11 cellular contexts compared by ENCODE assay signal in genomic region chr9:123724211-123724831, GRCh38.
A peak's percentile ranks its signal among the peaks of the same experiment; 100 is the strongest.
DNase-seq lines count a peak whose midpoint lies in the region; TF ChIP-seq lines count a peak whose summit lies in the region.
"Had no signal": no experiment of that assay in that cellular context is flagged by ENCODE, and none has a peak within 500 bp of the region (broad histone marks: within the 10 kb centered on the region; RNA-seq: fewer than 3 reads in every experiment).

No MANE protein-coding gene starts in this region.

- no peaks in the 10 kb centered on the region for H3K27me3 Mint-ChIP-seq in activated naive CD4-positive, alpha-beta T cell treated with anti-CD3 and anti-CD28 coated beads, Interleukin-2, amount 10 ng/mL, durations not matched to agents 7 days and 5 days

- H3K27ac Mint-ChIP-seq in activated naive CD4-positive, alpha-beta T cell treated with anti-CD3 and anti-CD28 coated beads, Interleukin-2, amount 10 ng/mL, durations not matched to agents 7 days and 5 days, result no peak overlapping the region

- peaks cover 36% of the 10 kb centered on the region for H3K9me3 Mint-ChIP-seq in activated naive CD4-positive, alpha-beta T cell treated with anti-CD3 and anti-CD28 coated beads, Interleukin-2, amount 10 ng/mL, durations not matched to agents 7 days and 5 days

- no peak overlapping the region for H3K27ac ChIP-seq in C4-2B
- H3K27ac ChIP-seq: left lung had no signal

- DNase-seq in choroid plexus epithelial cell (ENCODE audit: low read depth), result peak; percentile 82
- DNase-seq in medulla oblongata (ENCODE audit: extremely low spot score), result peak; percentile 46
- DNase-seq in activated naive CD4-positive, alpha-beta T cell treated with anti-CD3 and anti-CD28 coated beads, Interleukin-2, amount 10 ng/mL, durations not matched to agents 7 days and 5 days, result no peak
- DNase-seq in activated naive CD4-positive, alpha-beta T cell (lab: John Stamatoyannopoulos, UW), result no peak
- no peak for DNase-seq in activated CD4-positive, alpha-beta T cell treated with anti-CD3 and anti-CD28 coated beads for 48 hours
- DNase-seq in germinal center (ENCODE audit: low spot score), result no peak
- DNase-seq: activated CD4-positive, alpha-beta T cell treated with anti-CD3 and anti-CD28 coated beads for 1 hour; left lung; NCI-H2107 had no signal

- peaks cover 13% of the 10 kb centered on the region for H3K36me3 Mint-ChIP-seq in activated naive CD4-positive, alpha-beta T cell treated with anti-CD3 and anti-CD28 coated beads, Interleukin-2, amount 10 ng/mL, durations not matched to agents 7 days and 5 days

- peak; percentile 24 for TF ChIP-seq CTCF in C4-2B (conservative IDR thresholded peaks at IDR 0.05)
- 0 out of 2 replicates have a peak, but pooled peaks have one; percentile 28 for TF ChIP-seq CTCF in LNCAP (IDR thresholded peaks at IDR 0.05)
- TF ChIP-seq CTCF in choroid plexus epithelial cell (conservative IDR thresholded peaks at IDR 0.05; ENCODE audit: low read depth, low read length), result peak; percentile 66

- no peaks in the 10 kb centered on the region for H3K4me1 Mint-ChIP-seq in activated naive CD4-positive, alpha-beta T cell treated with anti-CD3 and anti-CD28 coated beads, Interleukin-2, amount 10 ng/mL, durations not matched to agents 7 days and 5 days

- no peak overlapping the region for H3K4me3 Mint-ChIP-seq in activated naive CD4-positive, alpha-beta T cell treated with anti-CD3 and anti-CD28 coated beads, Interleukin-2, amount 10 ng/mL, durations not matched to agents 7 days and 5 days

- CTCF ChIA-PET in activated naive CD4-positive, alpha-beta T cell treated with anti-CD3 and anti-CD28 coated beads, Interleukin-2, amount 10 ng/mL, durations not matched to agents 7 days and 5 days (lab: Charles Lee), result interaction anchor here (0.6 to 1.3 kb wide), 3 partner anchors 65 to 655 kb away, joined by 3 to 4 read pairs (median 3); no protein-coding TSS in a partner anchor

- no peak overlapping the region for H3K4me3 ChIP-seq in choroid plexus epithelial cell (ENCODE audit: low read depth, low read length)
- H3K4me3 ChIP-seq: left lung had no signal

Comparison
In these comparisons a context has a peak if more than half of its experiments do, and no peak if none do; other contexts are left out.
1. DNase-seq: peak in choroid plexus epithelial cell (single experiment) and medulla oblongata (single experiment); none in activated naive CD4-positive, alpha-beta T cell treated with anti-CD3 and anti-CD28 coated beads, Interleukin-2, amount 10 ng/mL, durations not matched to agents 7 days and 5 days (single experiment), activated naive CD4-positive, alpha-beta T cell (0 of 4), activated CD4-positive, alpha-beta T cell treated with anti-CD3 and anti-CD28 coated beads for 48 hours (single experiment) and germinal center (single experiment).
2. Peak in every context shown above with its lines, with median percentiles within 50 percentile points of each other: CTCF ChIP-seq.